In the genomic region with DNA sequence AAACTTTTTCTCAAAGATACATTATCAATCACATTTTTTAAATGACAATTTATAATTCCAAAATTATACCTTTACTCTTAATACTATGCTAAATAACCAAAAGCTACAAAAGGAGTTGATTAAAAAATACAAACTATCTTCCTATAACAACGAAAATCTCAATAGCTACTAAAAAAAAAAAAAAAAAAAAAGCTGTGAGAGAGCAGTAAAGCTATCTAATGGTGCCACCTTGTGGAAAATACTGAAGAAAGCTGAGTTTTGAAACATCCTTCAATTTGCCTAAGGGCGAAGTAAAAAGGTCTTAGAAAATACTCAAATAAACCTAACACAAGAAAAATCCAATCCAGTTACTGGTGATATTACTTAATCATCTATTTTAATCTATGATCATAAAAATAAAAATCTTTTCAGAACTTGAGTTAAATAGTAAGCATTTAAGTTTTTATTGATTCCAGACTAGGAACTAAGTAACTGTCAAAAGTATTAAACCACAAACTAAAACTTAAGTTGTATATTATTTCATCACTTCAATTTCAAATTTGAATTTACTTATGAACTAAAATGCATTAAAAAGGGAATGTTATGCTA, we compare ENCODE assay signal across 9 cellular contexts. TPM values are rescaled to one million over a fixed set of nuclear protein-coding genes. Genes with fewer than 3 reads are reported as not detected.
DNase-seq lines count a peak whose midpoint lies in the region; ATAC-seq, FAIRE-seq and TF ChIP-seq lines count a peak whose summit lies in the region.
"Not testable (repeated sequence)": the region's sequence is repeated elsewhere in the genome, so short reads cannot be mapped to it uniquely, and the experiment has no call there.
"Had no signal": no experiment of that assay in that cellular context is flagged by ENCODE, and none has a peak within 500 bp of the region (broad histone marks: within the 10 kb centered on the region; RNA-seq: fewer than 3 reads in every experiment).

No MANE protein-coding gene starts in this region.

- not testable (repeated sequence) for H3K9me3 ChIP-seq in GM23248 (ENCODE audit: low read depth); PC-9 (ENCODE audit: insufficient read depth, low read depth); K562 (replicated peaks; ENCODE audit: control insufficient read depth, insufficient read depth, low read depth, low read length); lower lobe of right lung; small intestine (ENCODE audit: control insufficient read depth, low read depth)

- H3K27ac ChIP-seq in C4-2B; GM23248; PC-9; K562 (ENCODE audit: extremely low read depth, low read depth, low read length); lower lobe of right lung; small intestine (ENCODE audit: low read depth in 1 of 2, low read length in 1 of 2): not testable (repeated sequence)

- H3K9me2 ChIP-seq in GM23248 (ENCODE audit: insufficient read depth); PC-9 (ENCODE audit: insufficient read depth): not testable (repeated sequence)

- POLR2A ChIA-PET in PC-9 (lab: Charles Lee; ENCODE audit: unreplicated experiment), result interaction anchor here (0.6 kb wide), 1 partner anchor 602 kb away, joined by 3 read pairs; a partner anchor contains a TSS
- POLR2A ChIA-PET in K562 (lab: Yijun Ruan, JAX), result not testable (repeated sequence)

- H3F3A ChIP-seq in GM23248 (ENCODE audit: insufficient read depth); PC-9 (ENCODE audit: insufficient read depth, low read depth): not testable (repeated sequence)

- not testable (repeated sequence) for H3K9ac ChIP-seq in GM23248; K562 (ENCODE audit: insufficient read depth in 1 of 2, low read depth in 2 of 2, low read length in 2 of 2)

- TF ChIP-seq EP300 in K562 (IDR thresholded peaks at IDR 0.05; ENCODE audit: low read length), result not testable (repeated sequence)

- H3K36me3 ChIP-seq in GM23248 (ENCODE audit: low read depth); PC-9 (ENCODE audit: low read depth); K562 (ENCODE audit: control insufficient read depth, insufficient read depth, low read length); small intestine (ENCODE audit: control insufficient read depth in 2 of 2, insufficient read depth in 2 of 2, low read length in 2 of 2): not testable (repeated sequence)
- peaks cover 24% of the 10 kb centered on the region for H3K36me3 ChIP-seq in lower lobe of right lung

- 18 to 41% methylated on average over 2 of the region's 2 CpGs for WGBS in GM23248 (ENCODE audit: low coverage in 1 of 2, low lambda C conversion rate in 2 of 2, missing lambda C conversion rate in 2 of 2), 2 experiments
- WGBS in K562 (ENCODE audit: insufficient coverage, low coverage, missing lambda C conversion rate), result 0% methylated on average over 1 of the region's 2 CpGs
- WGBS in small intestine, 3 donors, result 0 to 32% (median 3%) methylated on average over 1 to 2 of the region's 2 CpGs

- not testable (repeated sequence) for TF ChIP-seq POLR2A in K562 (conservative IDR thresholded peaks at IDR 0.05)

- TF ChIP-seq CTCF in C4-2B (conservative IDR thresholded peaks at IDR 0.05) (peak; percentile 32), PC-9 (conservative IDR thresholded peaks at IDR 0.05) (peak; percentile 60), K562 (IDR thresholded peaks at IDR 0.05 in 2 of 3, conservative IDR thresholded peaks at IDR 0.05 in 1 of 3; ENCODE audit: insufficient read depth in 2 of 3, low read depth in 1 of 3, low read length in 3 of 3) (peak in 1 of 3 experiments; percentile 32; a peak in 2 of 6 replicates), lower lobe of right lung (IDR thresholded peaks at IDR 0.05) (peak; percentile 25)
- not testable (repeated sequence) for TF ChIP-seq CTCF in fibroblast of pulmonary artery (IDR thresholded peaks at IDR 0.05; ENCODE audit: low read length, missing control alignments)

- peak; percentile 63; the same call in 2 of the 3 replicates for ATAC-seq in K562
- not testable (repeated sequence) for ATAC-seq in lower lobe of right lung

- peak; percentile 76 for FAIRE-seq in K562 (lab: Jason Lieb, UNC)
- FAIRE-seq in small intestine (lab: Jason Lieb, UNC), result peak; percentile 96

- not testable (repeated sequence) for BruUV-seq in PC-9 (replicated peaks; lab: Mats Ljungman, UMichigan); K562 (replicated peaks; lab: Mats Ljungman, UMichigan)

- not testable (repeated sequence) for H4K20me1 ChIP-seq in GM23248 (ENCODE audit: insufficient read depth); PC-9 (ENCODE audit: insufficient read depth); K562 (replicated peaks; ENCODE audit: control insufficient read depth, insufficient read depth, low read length)

- H3K79me2 ChIP-seq in GM23248 (ENCODE audit: insufficient read depth); PC-9 (ENCODE audit: low read depth); K562 (ENCODE audit: control insufficient read depth, insufficient read depth, low read length): not testable (repeated sequence)

- not testable (repeated sequence) for H2AFZ ChIP-seq in GM23248; PC-9; K562 (ENCODE audit: low read depth, low read length)

- in situ Hi-C loops in GM23248 (cut with MboI); K562 (cut with MboI): not testable (repeated sequence)

- not testable (repeated sequence) for H3K4me3 ChIP-seq in GM23248; PC-9; K562; fibroblast of pulmonary artery (replicated peaks; ENCODE audit: low read depth, low read length); lower lobe of right lung; small intestine (ENCODE audit: low read depth in 1 of 2, low read length in 2 of 2)

- not testable (repeated sequence) for H3K4me1 ChIP-seq in GM23248 (ENCODE audit: insufficient read depth); PC-9 (replicated peaks; ENCODE audit: insufficient read depth); K562 (replicated peaks in 1 of 2; ENCODE audit: control insufficient read depth in 2 of 2, insufficient read depth in 2 of 2, low read length in 2 of 2); lower lobe of right lung; small intestine (ENCODE audit: control insufficient read depth in 2 of 2, insufficient read depth in 1 of 2, low read depth in 1 of 2, low read length in 1 of 2)

- CTCF ChIA-PET in PC-9 (lab: Charles Lee) (interaction anchor here (0.6 to 1.0 kb wide), 10 partner anchors 9 to 934 kb away, joined by 3 to 20 read pairs (median 4); a partner anchor contains a TSS), K562 (lab: Yijun Ruan, JAX; ENCODE audit: low intra/inter-chr PET ratio) (interaction anchor here (0.6 to 1.4 kb wide), 5 partner anchors 134 to 1247 kb away, joined by 3 to 10 read pairs (median 4); no protein-coding TSS in a partner anchor)

- intact Hi-C loops in PC-9 (cut with micrococcal nuclease; ENCODE audit: unreplicated experiment); K562 (cut with micrococcal nuclease); lower lobe of right lung (cut with DNase I): not testable (repeated sequence)

- H3K9me1 ChIP-seq in K562 (ENCODE audit: control insufficient read depth, insufficient read depth, low read length), result not testable (repeated sequence)

- TF ChIP-seq RAD21 in K562 (CRISPR knock-in tag; conservative IDR thresholded peaks at IDR 0.05 in 1 of 2, IDR thresholded peaks at IDR 0.05 in 1 of 2), result peak; percentile 46 to 51

- DNase-seq in GM23248 (peak; percentile 20), NCI-H1092 (lab: John Stamatoyannopoulos, UW) (peak; percentile 4), fibroblast of pulmonary artery (ENCODE audit: low read depth) (peak; percentile 38)
- not testable (repeated sequence) for DNase-seq in PC-9; K562 (ENCODE audit: extremely low read depth in 1 of 4, low spot score in 3 of 4); lower lobe of right lung; small intestine

- H3K27me3 ChIP-seq in GM23248 (replicated peaks; ENCODE audit: insufficient read depth); PC-9 (ENCODE audit: insufficient read depth, low read depth); K562 (ENCODE audit: control insufficient read depth in 2 of 2, insufficient read depth in 2 of 2, low read length in 2 of 2); lower lobe of right lung (ENCODE audit: low read depth); small intestine (ENCODE audit: control insufficient read depth in 2 of 2, insufficient read depth in 2 of 2, low read length in 2 of 2): not testable (repeated sequence)

- not testable (repeated sequence) for H3K4me2 ChIP-seq in GM23248 (ENCODE audit: unreplicated experiment); PC-9; K562 (ENCODE audit: insufficient read depth, low read length)

RNA-seq across cellular contexts. Expression of a gene that starts 9.6 kb away (rescaled TPM):
- 0.32 and 0.89 TPM in 2 replicates for total RNA-seq in GM23248 (2014; rRNA removed; shearing (Covaris generic))
- 0.78 and 0.87 TPM in 2 replicates for polyA plus RNA-seq in GM23248 (2016; fragmentation: Nextera tagmentation; extraction: Ambion mirVana)
- total RNA-seq in PC-9 (2021), result 11.6 and 15.9 TPM in 2 replicates
- 0.67 and 2.3 TPM in 2 replicates for total RNA-seq in K562 (2011; cell fraction: chromatin; rRNA removed; ENCODE audit: low replicate concordance)
- 0.66 TPM in 1 of 2 replicates, not detected in the other for total RNA-seq in K562 (2011; cell fraction: nucleolus; rRNA removed)
- 1.0 TPM in 1 of 2 replicates, not detected in the other for total RNA-seq in K562 (2011; cell fraction: nucleoplasm; rRNA removed)
- 0.23 and 0.49 TPM in 2 replicates for total RNA-seq in K562 (2014; rRNA removed)
- total RNA-seq in K562 (2014; rRNA removed; fragmentation: Illumina TruSeq; extraction: Trizol), result 0.29 and 0.89 TPM in 2 replicates
- 0.23 and 0.98 TPM in 2 replicates for total RNA-seq in K562 (2015; rRNA removed; fragmentation: Illumina TruSeq; extraction: Trizol)
- total RNA-seq in K562 (2021), result 0.18 and 0.92 TPM in 2 replicates
- polyA plus RNA-seq in K562 (2011; rRNA removed), result 0.59 and 0.72 TPM in 2 replicates
- polyA plus RNA-seq in K562 (2011; cell fraction: cytosol; rRNA removed), result 0.19 TPM in 1 of 2 replicates, not detected in the other
- 1.2 and 2.4 TPM in 2 replicates for polyA plus RNA-seq in K562 (2011; cell fraction: nucleus; rRNA removed)
- polyA plus RNA-seq in K562 (2012), result 0.22 and 1.7 TPM in 2 replicates
- 0.22 and 0.51 TPM in 2 replicates for polyA plus RNA-seq in K562 (2014; fragmentation: Illumina TruSeq; extraction: Trizol)
- under 1 TPM in 1 of 2 experiments, not detected in 1; 0.10 TPM for polyA plus RNA-seq in K562 (2014; fragmentation: Nextera tagmentation; extraction: Ambion mirVana)
- 0.17 and 0.76 TPM in 2 replicates for polyA plus RNA-seq in K562 (2014; rRNA removed)
- 0.42 TPM in 1 of 2 replicates, not detected in the other for polyA minus RNA-seq in K562 (2011; rRNA and poly(A)+ RNA removed)
- not detected in 2 replicates for polyA minus RNA-seq in K562 (2011; cell fraction: cytosol; rRNA and poly(A)+ RNA removed)
- 0.44 TPM in 1 of 2 replicates, not detected in the other for polyA minus RNA-seq in K562 (2011; cell fraction: nucleus; rRNA and poly(A)+ RNA removed)
- 17.3 TPM for total RNA-seq in lower lobe of right lung
- 1 to 10 TPM; 2.4 to 7.4 (median 5.7) TPM for polyA plus RNA-seq in small intestine

RNA-seq across cellular contexts. Expression of a gene that starts 50.5 kb away (rescaled TPM):
- total RNA-seq in GM23248 (2014; rRNA removed; shearing (Covaris generic)), result not detected in 2 replicates
- not detected in 2 replicates for polyA plus RNA-seq in GM23248 (2016; fragmentation: Nextera tagmentation; extraction: Ambion mirVana)
- total RNA-seq in PC-9 (2021), result 0.44 TPM in 1 of 2 replicates, not detected in the other
- 0.56 TPM in 1 of 2 replicates, not detected in the other for total RNA-seq in K562 (2011; cell fraction: chromatin; rRNA removed; ENCODE audit: low replicate concordance)
- total RNA-seq in K562 (2011; cell fraction: nucleolus; rRNA removed), result 0.33 and 0.39 TPM in 2 replicates
- total RNA-seq in K562 (2011; cell fraction: nucleoplasm; rRNA removed), result not detected in 2 replicates
- 0.33 TPM in 1 of 2 replicates, not detected in the other for total RNA-seq in K562 (2014; rRNA removed)
- total RNA-seq in K562 (2014; rRNA removed; fragmentation: Illumina TruSeq; extraction: Trizol), result 0.18 and 0.32 TPM in 2 replicates
- total RNA-seq in K562 (2015; rRNA removed; fragmentation: Illumina TruSeq; extraction: Trizol), result 0.25 TPM in 1 of 2 replicates, not detected in the other
- total RNA-seq in K562 (2021), result 0.44 TPM in 1 of 2 replicates, not detected in the other
- polyA plus RNA-seq in K562 (2011; rRNA removed), result 0.11 and 0.26 TPM in 2 replicates
- polyA plus RNA-seq in K562 (2011; cell fraction: cytosol; rRNA removed), result 0.06 TPM in 1 of 2 replicates, not detected in the other
- 0.24 and 1.1 TPM in 2 replicates for polyA plus RNA-seq in K562 (2011; cell fraction: nucleus; rRNA removed)
- 0.10 and 0.22 TPM in 2 replicates for polyA plus RNA-seq in K562 (2012)
- polyA plus RNA-seq in K562 (2014; fragmentation: Illumina TruSeq; extraction: Trizol), result 0.18 TPM in 1 of 2 replicates, not detected in the other
- not detected for polyA plus RNA-seq in K562 (2014; fragmentation: Nextera tagmentation; extraction: Ambion mirVana)
- 0.13 and 0.16 TPM in 2 replicates for polyA plus RNA-seq in K562 (2014; rRNA removed)
- polyA minus RNA-seq in K562 (2011; rRNA and poly(A)+ RNA removed), result 0.28 TPM in 1 of 2 replicates, not detected in the other
- polyA minus RNA-seq in K562 (2011; cell fraction: cytosol; rRNA and poly(A)+ RNA removed), result not detected in 2 replicates
- polyA minus RNA-seq in K562 (2011; cell fraction: nucleus; rRNA and poly(A)+ RNA removed), result not detected in 2 replicates
- 1.5 TPM for total RNA-seq in lower lobe of right lung
- polyA plus RNA-seq in small intestine, result under 1 TPM; 0.28 to 0.89 (median 0.81) TPM
- polyA plus RNA-seq: CD14-positive monocyte had no signal
